In genomic region chr18:9094307-9095226, GRCh38 we compare ENCODE assay signal across 1 cellular context.
TF ChIP-seq lines count a peak whose summit lies in the region.

No MANE protein-coding gene starts in this region.

TF ChIP-seq in K562, 482 proteins besides CTCF, POLR2A, EP300 and RAD21 (continued from another document):
- TF ChIP-seq USF1 (CRISPR knock-in tag; IDR thresholded peaks at IDR 0.05) = no peak
- no peak for TF ChIP-seq HLTF (IDR thresholded peaks at IDR 0.05)
- no peak for TF ChIP-seq HES1 (IDR thresholded peaks at IDR 0.05; ENCODE audit: low read depth)
- TF ChIP-seq RNF219 (CRISPR knock-in tag; IDR thresholded peaks at IDR 0.05) = no peak
- no peak for TF ChIP-seq NR3C1 (CRISPR knock-in tag; IDR thresholded peaks at IDR 0.05)
- TF ChIP-seq SFPQ (IDR thresholded peaks at IDR 0.05; ENCODE audit: low read depth, low read length) = no peak
- no peak for TF ChIP-seq TEAD1 (CRISPR knock-in tag; IDR thresholded peaks at IDR 0.05)
- TF ChIP-seq ATF2 (CRISPR knock-in tag; IDR thresholded peaks at IDR 0.05) = no peak
- TF ChIP-seq TEAD4 (IDR thresholded peaks at IDR 0.05; ENCODE audit: low read length) = no peak
- no peak for TF ChIP-seq TEAD4 (CRISPR knock-in tag; IDR thresholded peaks at IDR 0.05; ENCODE audit: borderline replicate concordance)
- no peak for TF ChIP-seq THRB (CRISPR knock-in tag; conservative IDR thresholded peaks at IDR 0.05)
- no peak for TF ChIP-seq ZNF512 (tag; IDR thresholded peaks at IDR 0.05)
- no peak for TF ChIP-seq PBX2 (CRISPR knock-in tag; IDR thresholded peaks at IDR 0.05; ENCODE audit: low read depth)
- no peak for TF ChIP-seq PBX2 (tag; conservative IDR thresholded peaks at IDR 0.05; ENCODE audit: low read depth)
- TF ChIP-seq DIDO1 (tag; IDR thresholded peaks at IDR 0.05; ENCODE audit: low read depth) = no peak
- TF ChIP-seq ZNF589 (CRISPR knock-in tag; IDR thresholded peaks at IDR 0.05; ENCODE audit: low read depth) = 0 out of 2 replicates have a peak, but pooled peaks have one; percentile 4
- peak; percentile 50; the same call in 1 of the 2 replicates for TF ChIP-seq L3MBTL2 (IDR thresholded peaks at IDR 0.05)
- no peak for TF ChIP-seq NFE2 (IDR thresholded peaks at IDR 0.05; ENCODE audit: low read depth)
- TF ChIP-seq HMG20A (CRISPR knock-in tag; conservative IDR thresholded peaks at IDR 0.05) = no peak
- TF ChIP-seq TSC22D4 (tag; IDR thresholded peaks at IDR 0.05) = no peak
- no peak for TF ChIP-seq MAFG (tag; conservative IDR thresholded peaks at IDR 0.05)
- TF ChIP-seq ZNF778 (CRISPR knock-in tag; IDR thresholded peaks at IDR 0.05) = no peak
- TF ChIP-seq SNRNP70 (optimal IDR thresholded peaks at IDR 0.05; ENCODE audit: low read depth, low read length) = no peak
- no peak for TF ChIP-seq ZNF592 (IDR thresholded peaks at IDR 0.05)
- no peak for TF ChIP-seq ASH1L (IDR thresholded peaks at IDR 0.05; ENCODE audit: borderline replicate concordance, low read depth, partially characterized antibody)
- peak; percentile 40; the same call in 1 of the 2 replicates for TF ChIP-seq DPF2 (IDR thresholded peaks at IDR 0.05)
- no peak for TF ChIP-seq YBX1 (IDR thresholded peaks at IDR 0.05)
- no peak for TF ChIP-seq KLF13 (tag; IDR thresholded peaks at IDR 0.05; ENCODE audit: borderline replicate concordance, low read depth)
- TF ChIP-seq ZNF146 (CRISPR knock-in tag; IDR thresholded peaks at IDR 0.05; ENCODE audit: unreplicated experiment) = no peak
- no peak for TF ChIP-seq PRPF4 (IDR thresholded peaks at IDR 0.05; ENCODE audit: insufficient read depth, low read depth, low read length, poor library complexity, severe bottlenecking)
- no peak for TF ChIP-seq ZC3H4 (CRISPR knock-in tag; IDR thresholded peaks at IDR 0.05; ENCODE audit: borderline replicate concordance)
- TF ChIP-seq RBM22 (IDR thresholded peaks at IDR 0.05; ENCODE audit: low read depth, low read length, poor library complexity, severe bottlenecking) = no peak
- TF ChIP-seq ETV1 (tag; conservative IDR thresholded peaks at IDR 0.05; ENCODE audit: low read depth) = no peak
- TF ChIP-seq SP1 (CRISPR knock-in tag; IDR thresholded peaks at IDR 0.05) = no peak
- TF ChIP-seq PHF20 (IDR thresholded peaks at IDR 0.05; ENCODE audit: partially characterized antibody) = no peak
- no peak for TF ChIP-seq ZBTB43 (CRISPR knock-in tag; IDR thresholded peaks at IDR 0.05)
- TF ChIP-seq CREM (IDR thresholded peaks at IDR 0.05; ENCODE audit: low read depth) = no peak
- TF ChIP-seq TCF3 (CRISPR knock-in tag; IDR thresholded peaks at IDR 0.05) = peak; percentile 34
- TF ChIP-seq PHF21A (IDR thresholded peaks at IDR 0.05; ENCODE audit: borderline replicate concordance, low read depth) = no peak
- TF ChIP-seq NCOA6 (IDR thresholded peaks at IDR 0.05) = no peak
